In the genomic region with DNA sequence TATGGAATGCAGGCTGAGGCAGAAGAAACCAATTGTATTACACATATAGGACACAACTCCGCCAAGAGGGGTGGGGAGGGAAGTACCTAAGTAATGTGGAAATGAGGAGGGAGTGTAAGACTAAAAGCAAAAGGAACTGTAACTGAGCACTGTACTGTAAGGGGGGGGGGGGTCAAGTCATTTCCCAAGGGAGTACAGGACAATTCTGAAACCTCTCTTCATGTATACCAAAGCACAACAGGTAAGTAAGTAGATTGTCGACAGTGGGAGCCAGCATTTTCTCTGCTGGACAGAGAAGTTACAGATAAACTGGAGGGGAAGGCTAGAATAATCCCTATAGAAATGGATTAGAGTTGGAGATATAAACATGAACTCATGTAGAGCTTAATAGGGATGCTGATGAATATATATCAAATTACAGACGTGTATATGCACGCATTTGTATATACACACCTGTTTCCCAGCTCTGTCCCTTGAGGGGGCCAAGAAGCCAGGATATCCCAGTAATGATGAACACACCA, we compare ENCODE assay signal across 9 cellular contexts. TPM values are rescaled to one million over a fixed set of nuclear protein-coding genes. Genes with fewer than 3 reads are reported as not detected.
DNase-seq lines count a peak whose midpoint lies in the region; ATAC-seq, FAIRE-seq and TF ChIP-seq lines count a peak whose summit lies in the region.
"Had no signal": no experiment of that assay in that cellular context is flagged by ENCODE, and none has a peak within 500 bp of the region (broad histone marks: within the 10 kb centered on the region; RNA-seq: fewer than 3 reads in every experiment).

No MANE protein-coding gene starts in this region.

- 30 to 37% (median 31%) methylated on average over 4 of the region's 4 CpGs for WGBS in psoas muscle, 3 donors

- peak overlapping the region; percentile 55 for H3K27ac ChIP-seq in caudate nucleus (ENCODE audit: low read depth, low read length)
- H3K27ac ChIP-seq in psoas muscle = peak overlapping the region; percentile 99

- intact Hi-C loops in psoas muscle (cut with DNase I) = no loop called here

- TF ChIP-seq POLR2A in GM12891 (IDR thresholded peaks at IDR 0.05; ENCODE audit: low read depth, low read length) (no peak), NB4 (IDR thresholded peaks at IDR 0.05; ENCODE audit: extremely low read depth, insufficient read length) (no peak)

- DNase-seq in GM12891 (ENCODE audit: insufficient read length, low spot score) (no peak), NB4 (ENCODE audit: low read depth) (peak; percentile 56), caudate nucleus (lab: John Stamatoyannopoulos, UW) (no peak), psoas muscle (no peak), NCI-H226 (no peak), anterior cingulate cortex (lab: John Stamatoyannopoulos, UW) (no peak)
- DNase-seq: amygdala, MG63 had no signal

- H3K9me3 ChIP-seq in psoas muscle = no peaks in the 10 kb centered on the region

- H3K27me3 ChIP-seq in psoas muscle (ENCODE audit: insufficient read depth in 3 of 3, low read length in 2 of 3) = no peaks in the 10 kb centered on the region

- FAIRE-seq in GM12891 (lab: Jason Lieb, UNC) = no peak

- peaks cover 0 to 5% of the 10 kb centered on the region in 2 donors for H3K36me3 ChIP-seq in psoas muscle (ENCODE audit: insufficient read depth in 1 of 2, low read depth in 1 of 2)

- H3K4me1 ChIP-seq in psoas muscle = peaks cover 82% of the 10 kb centered on the region

- ATAC-seq in psoas muscle = no peak
- ATAC-seq in GM18870 (IDR thresholded peaks at IDR 0.05; ENCODE audit: unreplicated experiment) = no peak

- TF ChIP-seq CTCF in NB4 (IDR thresholded peaks at IDR 0.05; ENCODE audit: low read depth, low read length) (no peak), psoas muscle (IDR thresholded peaks at IDR 0.05) (no peak)

- H3K4me3 ChIP-seq in NB4 (ENCODE audit: low read depth, low read length) = peak overlapping the region; percentile 14
- H3K4me3 ChIP-seq in psoas muscle = peak overlapping the region; percentile 17
- H3K4me3 ChIP-seq: MG63 had no signal

TF ChIP-seq in GM12891, 5 proteins besides CTCF, POLR2A, EP300 and RAD21:
- 0 out of 2 replicates have a peak, but pooled peaks have one; percentile 22 for TF ChIP-seq SPI1 (IDR thresholded peaks at IDR 0.05; ENCODE audit: low read depth, low read length)
- TF ChIP-seq PAX5 (IDR thresholded peaks at IDR 0.05; ENCODE audit: insufficient read depth, low read length, severe bottlenecking) = no peak

RNA-seq across cellular contexts. Expression of a gene that starts 6.4 kb away (rescaled TPM):
- polyA plus RNA-seq in GM12891 (2012; ENCODE audit: low read depth, missing spikeins) = 47.3 TPM
- 100 to 1,000 TPM; 150 to 287 (median 183) TPM for total RNA-seq in psoas muscle
- polyA plus RNA-seq in psoas muscle = 10 to 100 TPM; 46.4 to 80.5 (median 76.5) TPM
